In the genomic region with DNA sequence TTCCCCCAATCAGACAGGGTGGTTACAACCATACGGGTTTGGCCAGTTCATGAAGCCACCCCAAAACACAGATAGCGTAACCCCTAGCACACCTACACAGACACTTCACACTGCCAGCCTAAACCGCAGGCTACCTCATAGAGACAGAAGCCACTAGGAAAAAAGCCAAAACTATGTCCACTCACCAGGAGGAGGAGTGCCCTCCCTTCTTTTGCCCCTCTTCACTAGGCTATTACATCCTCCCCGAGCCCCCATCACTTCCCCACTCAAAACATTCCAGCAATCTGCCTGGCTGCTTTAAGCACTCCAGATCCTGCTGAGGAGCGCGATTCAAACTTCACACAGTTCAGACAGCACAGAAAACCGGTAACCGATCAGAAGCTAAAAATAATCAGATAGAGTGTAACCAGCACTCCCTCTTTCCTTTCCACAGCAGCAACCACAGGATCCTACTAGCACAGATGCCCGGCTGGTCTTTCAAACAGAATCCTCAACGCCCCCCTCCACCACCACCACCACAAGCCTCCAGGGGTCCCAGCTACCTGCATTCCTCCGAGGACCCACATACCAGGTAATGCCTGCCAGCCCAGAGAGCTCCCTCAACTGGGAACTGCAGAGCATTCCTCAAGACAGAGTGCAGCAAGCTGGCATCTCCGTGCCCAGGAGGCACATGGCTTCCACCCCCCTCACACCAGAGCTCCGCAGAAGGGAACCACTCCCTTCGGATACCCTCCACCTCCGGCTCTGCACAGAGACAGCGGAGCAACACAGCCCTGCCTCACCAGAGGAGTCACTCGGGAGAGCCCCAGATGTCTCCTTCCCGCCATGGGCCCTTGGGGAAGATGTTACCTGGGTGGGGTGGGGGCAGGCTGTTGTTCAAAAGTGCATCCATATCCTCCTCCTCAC, we compare ENCODE assay signal across 9 cellular contexts. TPM values are rescaled to one million over a fixed set of nuclear protein-coding genes. Genes with fewer than 3 reads are reported as not detected.
A peak's percentile ranks its signal among the peaks of the same experiment; 100 is the strongest.
DNase-seq lines count a peak whose midpoint lies in the region; ATAC-seq, FAIRE-seq and TF ChIP-seq lines count a peak whose summit lies in the region.
"Had no signal": no experiment of that assay in that cellular context is flagged by ENCODE, and none has a peak within 500 bp of the region (broad histone marks: within the 10 kb centered on the region; RNA-seq: fewer than 3 reads in every experiment).

No MANE protein-coding gene starts in this region.

- peak overlapping the region; percentile 91 for H3K27ac ChIP-seq in effector memory CD4-positive, alpha-beta T cell (ENCODE audit: insufficient read depth, low read length, poor library complexity, severe bottlenecking)
- H3K27ac ChIP-seq in upper lobe of left lung, result peak overlapping the region; percentile 96 to 99 (median 98)

- H3K36me3 Mint-ChIP-seq in mesothelial cell of epicardium, result peaks cover 18% of the 10 kb centered on the region

- H3K27me3 Mint-ChIP-seq in mesothelial cell of epicardium (ENCODE audit: low read depth), result no peaks in the 10 kb centered on the region

- no peaks in the 10 kb centered on the region for H3K9me3 Mint-ChIP-seq in mesothelial cell of epicardium

- FAIRE-seq in D721Med (lab: Jason Lieb, UNC), result no peak

- no peaks in the 10 kb centered on the region for H3K27me3 ChIP-seq in effector memory CD4-positive, alpha-beta T cell (replicated peaks; ENCODE audit: control insufficient read depth, insufficient read depth, low read length, poor library complexity, severe bottlenecking)
- no peaks in the 10 kb centered on the region for H3K27me3 ChIP-seq in upper lobe of left lung

- H3K4me3 Mint-ChIP-seq in mesothelial cell of epicardium, result no peak overlapping the region

- H3K36me3 ChIP-seq in effector memory CD4-positive, alpha-beta T cell (ENCODE audit: control insufficient read depth, insufficient read depth, low read length), result peaks cover 20% of the 10 kb centered on the region
- peaks cover 17% of the 10 kb centered on the region in 4 donors for H3K36me3 ChIP-seq in upper lobe of left lung

- H3K4me3 ChIP-seq in WI38 (ENCODE audit: low read depth, low read length), result peak overlapping the region; percentile 66
- peak overlapping the region; percentile 86 for H3K4me3 ChIP-seq in effector memory CD4-positive, alpha-beta T cell (ENCODE audit: insufficient read depth, low read depth, low read length, poor library complexity, severe bottlenecking)
- H3K4me3 ChIP-seq in upper lobe of left lung, result peak overlapping the region; percentile 76 to 99 (median 96)

- H3K4me1 ChIP-seq in effector memory CD4-positive, alpha-beta T cell (ENCODE audit: control insufficient read depth, insufficient read depth, low read length, poor library complexity, severe bottlenecking), result peaks cover 29% of the 10 kb centered on the region
- peaks cover 32 to 41% (median 40%) of the 10 kb centered on the region in 4 donors for H3K4me1 ChIP-seq in upper lobe of left lung

- H3K27ac Mint-ChIP-seq in mesothelial cell of epicardium, result peak overlapping the region; percentile 84

- TF ChIP-seq CTCF in WI38 (IDR thresholded peaks at IDR 0.05; ENCODE audit: low read depth, low read length), result no peak
- no peak for TF ChIP-seq CTCF in mesothelial cell of epicardium (IDR thresholded peaks at IDR 0.05; ENCODE audit: unreplicated experiment)
- peak in 1 of 6 experiments; percentile 10 for TF ChIP-seq CTCF in upper lobe of left lung (IDR thresholded peaks at IDR 0.05)
- no peak for TF ChIP-seq CTCF in D721Med (IDR thresholded peaks at IDR 0.05; ENCODE audit: insufficient read depth, missing control alignments)

- peak; percentile 59 for DNase-seq in stimulated activated CD4-positive, alpha-beta T cell treated with anti-CD3 and anti-CD28 coated beads, Interleukin-1b, Interleukin-23, amount 100 ng/mL, for 48 hours
- no peak for DNase-seq in stimulated activated CD4-positive, alpha-beta T cell treated with anti-CD3 and anti-CD28 coated beads, Interleukin-12 subunit alpha, Interleukin-12 subunit beta, amount 100 ng/mL, for 4 hours
- DNase-seq in effector memory CD4-positive, alpha-beta T cell, result peak in 2 of 3 donors; percentile 35 to 48
- DNase-seq in mesothelial cell of epicardium (ENCODE audit: low spot score in 2 of 2, unreplicated experiment in 2 of 2), result peak in 1 of 2 experiments; percentile 45
- DNase-seq in upper lobe of left lung, result peak in 1 of 2 donors; percentile 38
- DNase-seq in D721Med (ENCODE audit: insufficient read length, low spot score), result no peak

- no peak for TF ChIP-seq EP300 in upper lobe of left lung (IDR thresholded peaks at IDR 0.05)

- 1 to 5% methylated on average over 11 to 18 of the region's 18 CpGs for WGBS in upper lobe of left lung, 2 donors

- H3K9me3 ChIP-seq in effector memory CD4-positive, alpha-beta T cell (ENCODE audit: control insufficient read depth, low read length), result no peaks in the 10 kb centered on the region
- H3K9me3 ChIP-seq in upper lobe of left lung, result no peaks in the 10 kb centered on the region

- TF ChIP-seq POLR2A in upper lobe of left lung (IDR thresholded peaks at IDR 0.05), result no peak

- peak; percentile 1 for ATAC-seq in upper lobe of left lung (ENCODE audit: low FRiP score in 2 of 2)
- ATAC-seq in GM19452 (IDR thresholded peaks at IDR 0.05; ENCODE audit: unreplicated experiment), result no peak

- peaks cover 32% of the 10 kb centered on the region for H3K4me1 Mint-ChIP-seq in mesothelial cell of epicardium

RNA-seq across cellular contexts. Expression of gene CHD4, which starts 1.5 kb away (rescaled TPM):
- total RNA-seq in mesothelial cell of epicardium (332 to 358 TPM (median 332 TPM) in 3 replicates), upper lobe of left lung (100 to 1,000 TPM; 165 to 267 (median 178) TPM)

RNA-seq across cellular contexts. Expression of gene LPAR5, which starts 30.1 kb away (rescaled TPM):
- 1.3 to 1.7 TPM (median 1.3 TPM) in 3 replicates for total RNA-seq in mesothelial cell of epicardium
- total RNA-seq in upper lobe of left lung, result 1 to 10 TPM; 1.3 to 4.4 (median 2.9) TPM
- total RNA-seq: lung microvascular endothelial cell had no signal

RNA-seq across cellular contexts. Expression of gene NOP2, which starts 37.6 kb away (rescaled TPM):
- total RNA-seq in mesothelial cell of epicardium (51.8 to 58.6 TPM (median 56.6 TPM) in 3 replicates), upper lobe of left lung (10 to 100 TPM; 19.4 to 49.2 (median 36.6) TPM)

RNA-seq across cellular contexts. Expression of gene ACRBP, which starts 41.6 kb away (rescaled TPM):
- total RNA-seq in mesothelial cell of epicardium, result 2.7 to 3.7 TPM (median 3.5 TPM) in 3 replicates
- total RNA-seq in upper lobe of left lung, result 10 to 100 TPM in 1 of 6 donors, 1 to 10 TPM in 5; 1.8 to 12.6 (median 5.9) TPM

RNA-seq across cellular contexts. Expression of gene IFFO1, which starts 49.8 kb away (rescaled TPM):
- total RNA-seq in mesothelial cell of epicardium (14.8 to 16.1 TPM (median 14.8 TPM) in 3 replicates), upper lobe of left lung (100 to 1,000 TPM in 1 of 6 donors, 10 to 100 TPM in 5; 13.3 to 108 (median 32.0) TPM)

Comparison
In these comparisons a context has a peak if more than half of its experiments do, and no peak if none do; other contexts are left out.
1. DNase-seq: peak in stimulated activated CD4-positive, alpha-beta T cell treated with anti-CD3 and anti-CD28 coated beads, Interleukin-1b, Interleukin-23, amount 100 ng/mL, for 48 hours (single experiment) and effector memory CD4-positive, alpha-beta T cell (2 of 3); none in stimulated activated CD4-positive, alpha-beta T cell treated with anti-CD3 and anti-CD28 coated beads, Interleukin-12 subunit alpha, Interleukin-12 subunit beta, amount 100 ng/mL, for 4 hours (single experiment) and D721Med (single experiment).
2. Peak in every context shown above with its lines, with median percentiles within 50 percentile points of each other: H3K4me3 ChIP-seq.